15 cellular contexts compared by ENCODE assay signal in the genomic region with DNA sequence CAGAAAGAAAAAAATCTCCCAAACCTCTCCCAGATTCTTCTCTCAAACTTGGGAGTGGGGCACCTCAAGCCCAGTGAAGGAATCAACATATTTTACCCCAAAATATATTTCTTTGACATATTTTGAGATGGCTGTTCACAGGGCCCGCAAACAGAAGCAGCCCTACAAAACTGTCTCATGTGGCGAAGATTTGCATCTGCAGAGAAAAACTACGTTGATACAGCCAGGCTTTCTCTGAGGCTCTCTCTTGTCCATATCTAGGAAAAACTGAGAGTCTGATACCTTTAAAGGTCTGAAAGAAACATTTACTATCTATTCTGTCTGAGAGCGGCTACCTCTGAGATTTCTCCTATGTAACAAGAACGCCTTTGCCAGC. TPM values are rescaled to one million over a fixed set of nuclear protein-coding genes. Genes with fewer than 3 reads are reported as not detected.
DNase-seq lines count a peak whose midpoint lies in the region; ATAC-seq, FAIRE-seq and TF ChIP-seq lines count a peak whose summit lies in the region.
"Had no signal": no experiment of that assay in that cellular context is flagged by ENCODE, and none has a peak within 500 bp of the region (broad histone marks: within the 10 kb centered on the region; RNA-seq: fewer than 3 reads in every experiment).

No MANE protein-coding gene starts in this region.

- H3K4me1 Mint-ChIP-seq in T-helper 17 cell (peaks cover 39% of the 10 kb centered on the region), immature natural killer cell (peaks cover 94 to 98% of the 10 kb centered on the region in 2 donors)

- no peak for TF ChIP-seq EP300 in HepG2 (IDR thresholded peaks at IDR 0.05; ENCODE audit: low read depth in 2 of 2, low read length in 2 of 2)
- TF ChIP-seq EP300 in HepG2 (CRISPR knock-in tag; IDR thresholded peaks at IDR 0.05; ENCODE audit: borderline replicate concordance) = no peak

- H3K4me1 ChIP-seq in right lobe of liver = peaks cover 0 to 23% (median 6%) of the 10 kb centered on the region in 4 donors
- peaks cover 60% of the 10 kb centered on the region for H3K4me1 ChIP-seq in HepG2 (ENCODE audit: insufficient read depth, low read length)
- H3K4me1 ChIP-seq in vagina = peaks cover 29% of the 10 kb centered on the region

- H3K27ac ChIP-seq in right lobe of liver = peak overlapping the region in 2 of 3 donors; percentile 6 to 38
- no peak overlapping the region for H3K27ac ChIP-seq in HepG2 (ENCODE audit: extremely low read length, insufficient read depth, low read length)
- peak overlapping the region; percentile 80 for H3K27ac ChIP-seq in vagina

- H3K27ac Mint-ChIP-seq in T-helper 17 cell (peak overlapping the region; percentile 97), immature natural killer cell (peak overlapping the region; percentile 95 to 98 (median 97))
- H3K27ac Mint-ChIP-seq: endodermal cell had no signal

- TF ChIP-seq RAD21 in HepG2 (CRISPR knock-in tag; IDR thresholded peaks at IDR 0.05) = no peak

- no peak overlapping the region for H3K9ac ChIP-seq in HepG2 (ENCODE audit: insufficient read depth, low read depth, low read length)

- intact Hi-C loops in right lobe of liver (cut with DNase I) = loop anchor here in 1 of 2 donors (10.0 kb wide), 1 partner anchor 523 kb away; no protein-coding TSS in a partner anchor
- intact Hi-C loops in HepG2 (cut with micrococcal nuclease; ENCODE audit: unreplicated experiment) = loop anchor here (1.0 kb wide), 1 partner anchor 537 kb away; no protein-coding TSS in a partner anchor
- intact Hi-C loops in vagina (cut with DNase I) = no loop called here

- no peaks in the 10 kb centered on the region for H3K36me3 ChIP-seq in right lobe of liver
- H3K36me3 ChIP-seq in HepG2 (replicated peaks in 1 of 2; ENCODE audit: control insufficient read depth in 1 of 2, insufficient read depth in 2 of 2, low read length in 2 of 2) = no peaks in the 10 kb centered on the region
- no peaks in the 10 kb centered on the region for H3K36me3 ChIP-seq in vagina
- H3K36me3 ChIP-seq: gastroesophageal sphincter had no signal

- no peaks in the 10 kb centered on the region for H3K36me3 Mint-ChIP-seq in T-helper 17 cell (ENCODE audit: low read depth)
- H3K36me3 Mint-ChIP-seq in immature natural killer cell = no peaks in the 10 kb centered on the region

- H3K4me2 ChIP-seq in HepG2 (ENCODE audit: low read depth, low read length) = no peak overlapping the region

- no peaks in the 10 kb centered on the region for H3K79me2 ChIP-seq in HepG2 (ENCODE audit: insufficient read depth, low read length)

- H3K9me3 ChIP-seq in right lobe of liver (no peaks in the 10 kb centered on the region), HepG2 (ENCODE audit: low read length) (no peaks in the 10 kb centered on the region), T-helper 17 cell (ENCODE audit: control insufficient read depth, low read length, poor library complexity, severe bottlenecking) (no peaks in the 10 kb centered on the region), vagina (no peaks in the 10 kb centered on the region)
- H3K9me3 ChIP-seq: gastroesophageal sphincter had no signal

- TF ChIP-seq POLR2A in right lobe of liver (IDR thresholded peaks at IDR 0.05) = no peak
- TF ChIP-seq POLR2A in HepG2 (IDR thresholded peaks at IDR 0.05; ENCODE audit: insufficient read depth in 1 of 2, low read depth in 2 of 2, low read length in 2 of 2) = no peak
- no peak for TF ChIP-seq POLR2A in vagina (IDR thresholded peaks at IDR 0.05)

- 75% methylated on average over 5 of the region's 5 CpGs for WGBS in right lobe of liver (ENCODE audit: insufficient coverage, low coverage, low lambda C conversion rate, missing lambda C conversion rate)
- WGBS in HepG2 (ENCODE audit: low lambda C conversion rate) = 92% methylated on average over 4 of the region's 5 CpGs

- POLR2A ChIA-PET in HepG2 (lab: Yijun Ruan, JAX) = no interaction called here

- BruUV-seq in HepG2 (replicated peaks; lab: Mats Ljungman, UMichigan) = no TSS peak

- no peak for TF ChIP-seq CTCF in right lobe of liver (IDR thresholded peaks at IDR 0.05)
- TF ChIP-seq CTCF in HepG2 (CRISPR knock-in tag; IDR thresholded peaks at IDR 0.05) = no peak
- no peak for TF ChIP-seq CTCF in vagina (IDR thresholded peaks at IDR 0.05)
- TF ChIP-seq CTCF in GM13976 (IDR thresholded peaks at IDR 0.05; ENCODE audit: borderline replicate concordance, control extremely low read depth, extremely low read depth, insufficient read depth, missing control alignments) = no peak

- no peaks in the 10 kb centered on the region for H4K20me1 ChIP-seq in HepG2 (ENCODE audit: insufficient read depth, low read length)

- CTCF ChIA-PET in HepG2 (lab: Yijun Ruan, JAX; ENCODE audit: low intra/inter-chr PET ratio, low total read pairs) = no interaction called here

- no peak for FAIRE-seq in HepG2 (lab: Jason Lieb, UNC)
- FAIRE-seq: kidney had no signal

- in situ Hi-C loops in HepG2 (cut with HindIII; ENCODE audit: extremely low pct_ligation_motif_present, low pct_unique_long_range_greater_than_20kb) = loop anchor here (10.0 kb wide), 1 partner anchor 543 kb away; no protein-coding TSS in a partner anchor
- in situ Hi-C loops in GM13976 (cut with MboI; ENCODE audit: low sequenced_read_pairs, unreplicated experiment) = no loop called here

- no peak overlapping the region for H2AFZ ChIP-seq in HepG2 (ENCODE audit: low read length)

- no peak for ATAC-seq in right lobe of liver
- ATAC-seq in HepG2 = no peak
- ATAC-seq in T-helper 17 cell = peak; percentile 33
- no peak for ATAC-seq in HG03135 (IDR thresholded peaks at IDR 0.05; ENCODE audit: unreplicated experiment)
- ATAC-seq: gastroesophageal sphincter, PC-3 had no signal

- H3K4me3 Mint-ChIP-seq in T-helper 17 cell (peak overlapping the region; percentile 90), immature natural killer cell (peak overlapping the region; percentile 38 to 86 (median 75))
- H3K4me3 Mint-ChIP-seq: endodermal cell had no signal

- DNase-seq in right lobe of liver (no peak), HepG2 (ENCODE audit: low spot score) (no peak), T-helper 17 cell (no peak), immature natural killer cell (no peak), vagina (ENCODE audit: extremely low spot score in 2 of 2) (no peak), UCSD-AML1 (lab: John Stamatoyannopoulos, UW; ENCODE audit: unreplicated experiment) (no peak), GM13976 (ENCODE audit: low spot score) (no peak)
- DNase-seq: kidney, NCI-H2171, PC-3 had no signal

- H3K27me3 ChIP-seq in right lobe of liver = no peaks in the 10 kb centered on the region
- H3K27me3 ChIP-seq in HepG2 (ENCODE audit: control insufficient read depth in 1 of 2, insufficient read depth in 2 of 2, low read length in 2 of 2) = no peaks in the 10 kb centered on the region
- no peaks in the 10 kb centered on the region for H3K27me3 ChIP-seq in vagina
- H3K27me3 ChIP-seq: gastroesophageal sphincter had no signal

- H3K4me3 ChIP-seq in right lobe of liver (no peak overlapping the region), HepG2 (replicated peaks in 1 of 3; ENCODE audit: insufficient read depth in 1 of 3, low read depth in 2 of 3, low read length in 3 of 3) (no peak overlapping the region), vagina (no peak overlapping the region)
- H3K4me3 ChIP-seq: gastroesophageal sphincter had no signal

- H3K27me3 Mint-ChIP-seq in T-helper 17 cell (no peaks in the 10 kb centered on the region), immature natural killer cell (ENCODE audit: low read depth in 3 of 3) (peaks cover 16 to 31% (median 21%) of the 10 kb centered on the region in 3 donors)

- no peaks in the 10 kb centered on the region for H3K9me3 Mint-ChIP-seq in immature natural killer cell

RNA-seq across cellular contexts. Expression of a gene that starts 23.3 kb away (rescaled TPM):
- 1,000 to 10,000 TPM in 1 of 6 experiments, 100 to 1,000 TPM in 5; 348 to 1,121 (median 708) TPM for total RNA-seq in right lobe of liver
- total RNA-seq in HepG2 (2016; rRNA removed; fragmentation: Illumina TruSeq; extraction: Trizol) = 10.5 and 15.9 TPM in 2 replicates
- total RNA-seq in HepG2 (2016; cell fraction: cytosol; rRNA removed; fragmentation: Illumina TruSeq; extraction: Trizol; ENCODE audit: low read depth) = 6.0 and 6.1 TPM in 2 replicates
- 13.6 and 19.1 TPM in 2 replicates for total RNA-seq in HepG2 (2016; cell fraction: insoluble cytoplasmic fraction; rRNA removed; fragmentation: Illumina TruSeq; extraction: Trizol)
- total RNA-seq in HepG2 (2016; cell fraction: membrane; rRNA removed; fragmentation: Illumina TruSeq; extraction: Trizol) = 8.9 and 9.5 TPM in 2 replicates
- total RNA-seq in HepG2 (2016; cell fraction: nucleus; rRNA removed; fragmentation: Illumina TruSeq; extraction: Trizol) = 4.1 and 5.6 TPM in 2 replicates
- polyA plus RNA-seq in HepG2 (2011; rRNA removed) = 29.6 and 50.7 TPM in 2 replicates
- 16.3 and 38.0 TPM in 2 replicates for polyA plus RNA-seq in HepG2 (2011; cell fraction: cytosol; rRNA removed)
- polyA plus RNA-seq in HepG2 (2011; cell fraction: nucleus; rRNA removed) = 3.7 and 8.2 TPM in 2 replicates
- 14.4 and 69.9 TPM in 2 replicates for polyA plus RNA-seq in HepG2 (2012)
- polyA plus RNA-seq in HepG2 (2016; cell fraction: cytosol; fragmentation: Illumina TruSeq; extraction: Trizol; ENCODE audit: low read depth) = 5.4 and 6.7 TPM in 2 replicates
- polyA plus RNA-seq in HepG2 (2016; cell fraction: insoluble cytoplasmic fraction; fragmentation: Illumina TruSeq; extraction: Trizol; ENCODE audit: low read depth) = 17.5 and 21.0 TPM in 2 replicates
- 6.6 and 8.1 TPM in 2 replicates for polyA plus RNA-seq in HepG2 (2016; cell fraction: membrane; fragmentation: Illumina TruSeq; extraction: Trizol; ENCODE audit: low read depth)
- 7.5 and 7.7 TPM in 2 replicates for polyA plus RNA-seq in HepG2 (2016; cell fraction: nucleus; fragmentation: Illumina TruSeq; extraction: Trizol; ENCODE audit: insufficient read depth, low read depth)
- polyA minus RNA-seq in HepG2 (2011; rRNA and poly(A)+ RNA removed; ENCODE audit: low replicate concordance) = 10.0 and 228 TPM in 2 replicates
- 14.2 and 18.9 TPM in 2 replicates for polyA minus RNA-seq in HepG2 (2011; cell fraction: cytosol; rRNA and poly(A)+ RNA removed)
- polyA minus RNA-seq in HepG2 (2011; cell fraction: nucleus; rRNA and poly(A)+ RNA removed) = 7.5 and 12.3 TPM in 2 replicates
- total RNA-seq in T-helper 17 cell = 1,000 to 10,000 TPM; 5,781 to 7,183 TPM
- over 10,000 TPM; 26,219 to 39,735 (median 28,691) TPM for polyA plus RNA-seq in immature natural killer cell
- 3,119 TPM for total RNA-seq in vagina

RNA-seq across cellular contexts. Expression of a gene that starts 45.2 kb away (rescaled TPM):
- 1 to 10 TPM in 4 of 6 experiments, under 1 TPM in 2; 0.37 to 2.2 (median 1.4) TPM for total RNA-seq in right lobe of liver
- not detected in 2 replicates for total RNA-seq in HepG2 (2016; rRNA removed; fragmentation: Illumina TruSeq; extraction: Trizol)
- total RNA-seq in HepG2 (2016; cell fraction: cytosol; rRNA removed; fragmentation: Illumina TruSeq; extraction: Trizol; ENCODE audit: low read depth) = not detected in 2 replicates
- total RNA-seq in HepG2 (2016; cell fraction: insoluble cytoplasmic fraction; rRNA removed; fragmentation: Illumina TruSeq; extraction: Trizol) = not detected in 2 replicates
- not detected in 2 replicates for total RNA-seq in HepG2 (2016; cell fraction: membrane; rRNA removed; fragmentation: Illumina TruSeq; extraction: Trizol)
- not detected in 2 replicates for total RNA-seq in HepG2 (2016; cell fraction: nucleus; rRNA removed; fragmentation: Illumina TruSeq; extraction: Trizol)
- not detected in 2 replicates for polyA plus RNA-seq in HepG2 (2011; rRNA removed)
- polyA plus RNA-seq in HepG2 (2011; cell fraction: cytosol; rRNA removed) = not detected in 2 replicates
- not detected in 2 replicates for polyA plus RNA-seq in HepG2 (2011; cell fraction: nucleus; rRNA removed)
- polyA plus RNA-seq in HepG2 (2012) = not detected in 2 replicates
- polyA plus RNA-seq in HepG2 (2016; cell fraction: cytosol; fragmentation: Illumina TruSeq; extraction: Trizol; ENCODE audit: low read depth) = not detected in 2 replicates
- not detected in 2 replicates for polyA plus RNA-seq in HepG2 (2016; cell fraction: insoluble cytoplasmic fraction; fragmentation: Illumina TruSeq; extraction: Trizol; ENCODE audit: low read depth)
- polyA plus RNA-seq in HepG2 (2016; cell fraction: membrane; fragmentation: Illumina TruSeq; extraction: Trizol; ENCODE audit: low read depth) = not detected in 2 replicates
- not detected in 2 replicates for polyA plus RNA-seq in HepG2 (2016; cell fraction: nucleus; fragmentation: Illumina TruSeq; extraction: Trizol; ENCODE audit: insufficient read depth, low read depth)
- polyA minus RNA-seq in HepG2 (2011; rRNA and poly(A)+ RNA removed; ENCODE audit: low replicate concordance) = not detected in 2 replicates
- polyA minus RNA-seq in HepG2 (2011; cell fraction: cytosol; rRNA and poly(A)+ RNA removed) = not detected in 2 replicates
- polyA minus RNA-seq in HepG2 (2011; cell fraction: nucleus; rRNA and poly(A)+ RNA removed) = not detected in 2 replicates
- total RNA-seq in T-helper 17 cell = under 1 TPM in 1 of 2 donors, not detected in 1; 0.85 TPM
- 1 to 10 TPM in 1 of 3 donors, under 1 TPM in 2; 0.04 to 3.6 (median 0.68) TPM for polyA plus RNA-seq in immature natural killer cell
- 0.25 TPM for total RNA-seq in vagina
- total RNA-seq: endodermal cell; PC-3; T-helper 1 cell treated with Interleukin-12 subunit alpha and Interleukin-12 subunit beta and Interleukin-4 antibody, amounts not matched to agents 30 ng/mL and 1 ng/mL, for 36 hours had no signal
- polyA plus RNA-seq: BJ had no signal

Comparison
In these comparisons a context has a peak if more than half of its experiments do, and no peak if none do; other contexts are left out.
1. RNA of a gene that starts 23.3 kb away (total RNA-seq): 5,781 to 7,183 TPM in T-helper 17 cell, 3,119 TPM in vagina (single experiment) and 348 to 1,121 TPM in right lobe of liver; 4.1 to 19.1 TPM in HepG2; every median in the first group is over 10 times any median in the second.